In the genomic region with DNA sequence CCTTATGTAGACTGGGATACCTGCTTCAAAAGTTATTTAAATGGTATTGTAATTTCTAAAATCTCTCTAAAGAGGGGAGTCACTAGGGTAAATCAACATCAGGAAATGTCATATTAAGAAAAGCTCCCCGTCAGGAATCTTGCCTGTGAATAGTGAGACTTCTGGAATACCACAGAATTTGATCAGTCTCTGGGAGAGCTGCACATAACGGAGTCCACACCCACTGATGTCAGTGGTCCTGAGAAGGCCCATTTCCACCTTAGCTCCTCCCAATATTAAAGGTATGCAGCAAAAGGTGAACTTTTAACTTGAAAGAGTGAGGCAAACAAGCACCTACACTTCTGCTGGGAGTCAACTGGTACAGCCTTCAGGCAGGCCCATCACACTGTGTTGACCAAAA, we compare ENCODE assay signal across 15 cellular contexts. TPM values are rescaled to one million over a fixed set of nuclear protein-coding genes. Genes with fewer than 3 reads are reported as not detected.
DNase-seq lines count a peak whose midpoint lies in the region; ATAC-seq, FAIRE-seq and TF ChIP-seq lines count a peak whose summit lies in the region.
"Had no signal": no experiment of that assay in that cellular context is flagged by ENCODE, and none has a peak within 500 bp of the region (broad histone marks: within the 10 kb centered on the region; RNA-seq: fewer than 3 reads in every experiment).

No MANE protein-coding gene starts in this region.

- 59 to 63% methylated on average over 2 of the region's 2 CpGs for WGBS in upper lobe of left lung, 2 donors

- no peaks in the 10 kb centered on the region for H3K27me3 Mint-ChIP-seq in activated naive CD4-positive, alpha-beta T cell treated with anti-CD3 and anti-CD28 coated beads, Interleukin-2, amount 50 U/mL, for 24 hours
- H3K27me3 Mint-ChIP-seq in activated T-helper 1 cell treated with anti-CD3 and anti-CD28 coated beads, Interleukin-12 subunit alpha, Interleukin-12 subunit beta, Interleukin-2, Interleukin-4 antibody, amounts not matched to agents 30 ng/mL and 10 ng/mL and 1 ng/mL, durations not matched to agents 14 hours and 24 hours and 36 hours (ENCODE audit: insufficient read depth): no peaks in the 10 kb centered on the region

- no peak for TF ChIP-seq EP300 in upper lobe of left lung (IDR thresholded peaks at IDR 0.05)

- H3K4me3 ChIP-seq in keratinocyte (ENCODE audit: control insufficient read depth in 2 of 3, extremely low read depth in 1 of 3, insufficient read depth in 2 of 3, low read depth in 1 of 3, low read length in 3 of 3): no peak overlapping the region
- no peak overlapping the region for H3K4me3 ChIP-seq in upper lobe of left lung
- H3K4me3 ChIP-seq: neural progenitor cell, SJSA1 had no signal

- H3K4me1 Mint-ChIP-seq in activated naive CD4-positive, alpha-beta T cell treated with anti-CD3 and anti-CD28 coated beads, Interleukin-2, amount 50 U/mL, for 24 hours: peaks cover 50% of the 10 kb centered on the region
- H3K4me1 Mint-ChIP-seq in activated T-helper 1 cell treated with anti-CD3 and anti-CD28 coated beads, Interleukin-12 subunit alpha, Interleukin-12 subunit beta, Interleukin-2, Interleukin-4 antibody, amounts not matched to agents 30 ng/mL and 10 ng/mL and 1 ng/mL, durations not matched to agents 14 hours and 24 hours and 36 hours (ENCODE audit: low read depth): peaks cover 56% of the 10 kb centered on the region

- no peak for TF ChIP-seq POLR2A in upper lobe of left lung (IDR thresholded peaks at IDR 0.05)

- peak overlapping the region; percentile 63 for H3K4me2 ChIP-seq in keratinocyte (ENCODE audit: control insufficient read depth, extremely low read depth, insufficient read depth, low read depth, low read length)
- H3K4me2 ChIP-seq: neural progenitor cell had no signal

- ATAC-seq in upper lobe of left lung (ENCODE audit: low FRiP score in 2 of 2): peak in 1 of 2 donors; percentile 5
- ATAC-seq in GM21576 (IDR thresholded peaks at IDR 0.05; ENCODE audit: unreplicated experiment): no peak

- H3K27ac Mint-ChIP-seq in activated naive CD4-positive, alpha-beta T cell treated with anti-CD3 and anti-CD28 coated beads, Interleukin-2, amount 50 U/mL, for 24 hours: peak overlapping the region; percentile 55
- H3K27ac Mint-ChIP-seq in activated T-helper 1 cell treated with anti-CD3 and anti-CD28 coated beads, Interleukin-12 subunit alpha, Interleukin-12 subunit beta, Interleukin-2, Interleukin-4 antibody, amounts not matched to agents 30 ng/mL and 10 ng/mL and 1 ng/mL, durations not matched to agents 14 hours and 24 hours and 36 hours: peak overlapping the region; percentile 80
- H3K27ac Mint-ChIP-seq: neural progenitor cell had no signal

- no peak for TF ChIP-seq CTCF in keratinocyte (optimal IDR thresholded peaks at IDR 0.05 in 1 of 3, IDR thresholded peaks at IDR 0.05 in 1 of 3, conservative IDR thresholded peaks at IDR 0.05 in 1 of 3; ENCODE audit: extremely low read depth in 1 of 3, insufficient read depth in 2 of 3, low read length in 3 of 3)
- no peak for TF ChIP-seq CTCF in upper lobe of left lung (IDR thresholded peaks at IDR 0.05)

- no peaks in the 10 kb centered on the region for H3K9me1 ChIP-seq in keratinocyte (ENCODE audit: control insufficient read depth, extremely low read depth, insufficient read depth, low read length)

- H3K36me3 ChIP-seq in keratinocyte (ENCODE audit: control insufficient read depth in 2 of 2, extremely low read depth in 1 of 2, insufficient read depth in 2 of 2, low read length in 2 of 2) (peaks cover 3 to 13% of the 10 kb centered on the region in 2 experiments), upper lobe of left lung (peaks cover 3 to 37% (median 21%) of the 10 kb centered on the region in 4 donors)
- H3K36me3 ChIP-seq: neural progenitor cell had no signal

- peaks cover 5% of the 10 kb centered on the region for H3K36me3 Mint-ChIP-seq in activated naive CD4-positive, alpha-beta T cell treated with anti-CD3 and anti-CD28 coated beads, Interleukin-2, amount 50 U/mL, for 24 hours
- peaks cover 33% of the 10 kb centered on the region for H3K36me3 Mint-ChIP-seq in activated T-helper 1 cell treated with anti-CD3 and anti-CD28 coated beads, Interleukin-12 subunit alpha, Interleukin-12 subunit beta, Interleukin-2, Interleukin-4 antibody, amounts not matched to agents 30 ng/mL and 10 ng/mL and 1 ng/mL, durations not matched to agents 14 hours and 24 hours and 36 hours (ENCODE audit: low read depth)

- H3K9me3 ChIP-seq in keratinocyte (ENCODE audit: control insufficient read depth, low read depth, low read length) (no peaks in the 10 kb centered on the region), upper lobe of left lung (no peaks in the 10 kb centered on the region)
- H3K9me3 ChIP-seq: SJSA1 had no signal

- no peaks in the 10 kb centered on the region for H4K20me1 ChIP-seq in keratinocyte (ENCODE audit: control insufficient read depth, extremely low read depth, insufficient read depth, low read length)

- peak; percentile 20 for FAIRE-seq in keratinocyte (lab: Jason Lieb, UNC)

- H3K27me3 ChIP-seq in keratinocyte (ENCODE audit: control insufficient read depth, extremely low read depth, insufficient read depth, low read length): no peaks in the 10 kb centered on the region
- no peaks in the 10 kb centered on the region for H3K27me3 ChIP-seq in upper lobe of left lung
- H3K27me3 ChIP-seq: neural progenitor cell, SJSA1 had no signal

- no peak for DNase-seq in activated naive CD4-positive, alpha-beta T cell treated with Interleukin-2 at 50 U/mL for 16 hours
- no peak for DNase-seq in activated T-helper 1 cell treated with anti-CD3 and anti-CD28 coated beads, Interleukin-12 subunit alpha, Interleukin-12 subunit beta, Interleukin-2, Interleukin-4 antibody, amounts not matched to agents 30 ng/mL and 10 ng/mL and 1 ng/mL, durations not matched to agents 14 hours and 24 hours and 36 hours (ENCODE audit: low spot score)
- DNase-seq in keratinocyte (ENCODE audit: low read depth, low spot score) (no peak), upper lobe of left lung (no peak), Kasumi-1 (lab: John Stamatoyannopoulos, UW) (no peak), mesenteric fat pad (ENCODE audit: low spot score) (no peak)
- DNase-seq: cortex of kidney, foreskin melanocyte, HCEC 1CT, NCI-H146, NCI-H748 treated with DMSO at 0.1 percent for 48 hours had no signal

- H3K27ac ChIP-seq in keratinocyte (ENCODE audit: control insufficient read depth, insufficient read depth, low read length) (peak overlapping the region; percentile 74), upper lobe of left lung (peak overlapping the region; percentile 83 to 91 (median 84))
- H3K27ac ChIP-seq: neural progenitor cell, SJSA1 had no signal

- peak overlapping the region; percentile 46 for H2AFZ ChIP-seq in keratinocyte (ENCODE audit: control insufficient read depth, low read length)
- H2AFZ ChIP-seq: neural progenitor cell had no signal

- peaks cover 56% of the 10 kb centered on the region for H3K4me1 ChIP-seq in keratinocyte (ENCODE audit: control insufficient read depth, extremely low read depth, insufficient read depth, low read length)
- H3K4me1 ChIP-seq in upper lobe of left lung: peaks cover 56 to 77% (median 75%) of the 10 kb centered on the region in 4 donors

- no peaks in the 10 kb centered on the region for H3K79me2 ChIP-seq in keratinocyte (ENCODE audit: control insufficient read depth, insufficient read depth, low read length)

- H3K9me3 Mint-ChIP-seq in activated naive CD4-positive, alpha-beta T cell treated with anti-CD3 and anti-CD28 coated beads, Interleukin-2, amount 50 U/mL, for 24 hours: no peaks in the 10 kb centered on the region
- H3K9me3 Mint-ChIP-seq in activated T-helper 1 cell treated with anti-CD3 and anti-CD28 coated beads, Interleukin-12 subunit alpha, Interleukin-12 subunit beta, Interleukin-2, Interleukin-4 antibody, amounts not matched to agents 30 ng/mL and 10 ng/mL and 1 ng/mL, durations not matched to agents 14 hours and 24 hours and 36 hours: no peaks in the 10 kb centered on the region
- H3K9me3 Mint-ChIP-seq: neural progenitor cell had no signal

- no peak overlapping the region for H3K4me3 Mint-ChIP-seq in activated naive CD4-positive, alpha-beta T cell treated with anti-CD3 and anti-CD28 coated beads, Interleukin-2, amount 50 U/mL, for 24 hours
- no peak overlapping the region for H3K4me3 Mint-ChIP-seq in activated T-helper 1 cell treated with anti-CD3 and anti-CD28 coated beads, Interleukin-12 subunit alpha, Interleukin-12 subunit beta, Interleukin-2, Interleukin-4 antibody, amounts not matched to agents 30 ng/mL and 10 ng/mL and 1 ng/mL, durations not matched to agents 14 hours and 24 hours and 36 hours
- H3K4me3 Mint-ChIP-seq: neural progenitor cell had no signal

- H3K9ac ChIP-seq in keratinocyte (ENCODE audit: control insufficient read depth, extremely low read depth, insufficient read depth, low read length): no peak overlapping the region
- H3K9ac ChIP-seq: neural progenitor cell had no signal

- dilution Hi-C loops in keratinocyte (cut with MboI; ENCODE audit: extremely low pct_ligation_motif_present, low sequenced_read_pairs): no loop called here

- intact Hi-C loops in activated T-helper 1 cell treated with anti-CD3 and anti-CD28 coated beads, Interleukin-12 subunit alpha, Interleukin-12 subunit beta, Interleukin-2, Interleukin-4 antibody, amounts not matched to agents 30 ng/mL and 10 ng/mL and 1 ng/mL, durations not matched to agents 14 hours and 24 hours and 36 hours (cut with micrococcal nuclease): no loop called here

RNA-seq across cellular contexts. Expression of gene STN1, which starts 27.3 kb away (rescaled TPM):
- total RNA-seq in activated T-helper 1 cell treated with anti-CD3 and anti-CD28 coated beads, Interleukin-12 subunit alpha, Interleukin-12 subunit beta, Interleukin-2, Interleukin-4 antibody, amounts not matched to agents 30 ng/mL and 10 ng/mL and 1 ng/mL, durations not matched to agents 14 hours and 24 hours and 36 hours: 19.4 and 20.0 TPM in 2 replicates
- polyA plus RNA-seq in keratinocyte: 29.0 to 32.5 TPM (median 30.5 TPM) in 3 replicates
- polyA plus RNA-seq in keratinocyte (2011; ENCODE audit: low read depth): 16.5 TPM
- polyA plus RNA-seq in keratinocyte (2011; cell fraction: cytosol; rRNA removed): 38.0 and 49.4 TPM in 2 replicates
- 20.2 and 22.2 TPM in 2 replicates for polyA plus RNA-seq in keratinocyte (2011; cell fraction: nucleus; rRNA removed)
- 23.7 and 24.4 TPM in 2 replicates for polyA plus RNA-seq in keratinocyte (2012; ENCODE audit: low replicate concordance)
- 18.4 to 22.3 TPM (median 21.6 TPM) in 3 replicates for polyA minus RNA-seq in keratinocyte
- polyA minus RNA-seq in keratinocyte (2011; cell fraction: cytosol; rRNA and poly(A)+ RNA removed): 18.0 TPM
- 6.2 and 12.6 TPM in 2 replicates for polyA minus RNA-seq in keratinocyte (2011; cell fraction: nucleus; rRNA and poly(A)+ RNA removed)
- 10 to 100 TPM; 36.3 to 71.4 (median 53.4) TPM for total RNA-seq in upper lobe of left lung
- 18.9 TPM for total RNA-seq in mesenteric fat pad

RNA-seq across cellular contexts. Expression of gene SH3PXD2A, which starts 35.3 kb away (rescaled TPM):
- total RNA-seq in activated T-helper 1 cell treated with anti-CD3 and anti-CD28 coated beads, Interleukin-12 subunit alpha, Interleukin-12 subunit beta, Interleukin-2, Interleukin-4 antibody, amounts not matched to agents 30 ng/mL and 10 ng/mL and 1 ng/mL, durations not matched to agents 14 hours and 24 hours and 36 hours: 9.6 and 10.4 TPM in 2 replicates
- 31.0 to 56.6 TPM (median 33.9 TPM) in 3 replicates for polyA plus RNA-seq in keratinocyte
- polyA plus RNA-seq in keratinocyte (2011; ENCODE audit: low read depth): 22.4 TPM
- polyA plus RNA-seq in keratinocyte (2011; cell fraction: cytosol; rRNA removed): 32.2 and 35.6 TPM in 2 replicates
- polyA plus RNA-seq in keratinocyte (2011; cell fraction: nucleus; rRNA removed): 116 and 136 TPM in 2 replicates
- polyA plus RNA-seq in keratinocyte (2012; ENCODE audit: low replicate concordance): 46.1 and 73.7 TPM in 2 replicates
- 46.4 to 127 TPM (median 59.1 TPM) in 3 replicates for polyA minus RNA-seq in keratinocyte
- polyA minus RNA-seq in keratinocyte (2011; cell fraction: cytosol; rRNA and poly(A)+ RNA removed): 63.7 TPM
- polyA minus RNA-seq in keratinocyte (2011; cell fraction: nucleus; rRNA and poly(A)+ RNA removed): 88.9 and 140 TPM in 2 replicates
- 10 to 100 TPM; 19.6 to 42.2 (median 30.8) TPM for total RNA-seq in upper lobe of left lung
- 51.3 TPM for total RNA-seq in mesenteric fat pad
